1 cellular context compared by ENCODE assay signal in genomic region chr15:64897345-64897985, GRCh38.
TF ChIP-seq lines count a peak whose summit lies in the region.

No MANE protein-coding gene starts in this region.

TF ChIP-seq in GM12878, 131 proteins besides CTCF, POLR2A, EP300 and RAD21 (continued from another document):
- TF ChIP-seq CEBPZ (IDR thresholded peaks at IDR 0.05; ENCODE audit: low read depth, low read length) (no peak), IRF3 (IDR thresholded peaks at IDR 0.05) (no peak), BMI1 (IDR thresholded peaks at IDR 0.05; ENCODE audit: borderline replicate concordance) (no peak), ETV6 (conservative IDR thresholded peaks at IDR 0.05 in 1 of 2, IDR thresholded peaks at IDR 0.05 in 1 of 2; ENCODE audit: borderline replicate concordance in 1 of 2, low read depth in 1 of 2) (no peak), MAX (IDR thresholded peaks at IDR 0.05; ENCODE audit: low read depth, low read length) (no peak)
